ENCODE assay signal across 8 cellular contexts in the genomic region with DNA sequence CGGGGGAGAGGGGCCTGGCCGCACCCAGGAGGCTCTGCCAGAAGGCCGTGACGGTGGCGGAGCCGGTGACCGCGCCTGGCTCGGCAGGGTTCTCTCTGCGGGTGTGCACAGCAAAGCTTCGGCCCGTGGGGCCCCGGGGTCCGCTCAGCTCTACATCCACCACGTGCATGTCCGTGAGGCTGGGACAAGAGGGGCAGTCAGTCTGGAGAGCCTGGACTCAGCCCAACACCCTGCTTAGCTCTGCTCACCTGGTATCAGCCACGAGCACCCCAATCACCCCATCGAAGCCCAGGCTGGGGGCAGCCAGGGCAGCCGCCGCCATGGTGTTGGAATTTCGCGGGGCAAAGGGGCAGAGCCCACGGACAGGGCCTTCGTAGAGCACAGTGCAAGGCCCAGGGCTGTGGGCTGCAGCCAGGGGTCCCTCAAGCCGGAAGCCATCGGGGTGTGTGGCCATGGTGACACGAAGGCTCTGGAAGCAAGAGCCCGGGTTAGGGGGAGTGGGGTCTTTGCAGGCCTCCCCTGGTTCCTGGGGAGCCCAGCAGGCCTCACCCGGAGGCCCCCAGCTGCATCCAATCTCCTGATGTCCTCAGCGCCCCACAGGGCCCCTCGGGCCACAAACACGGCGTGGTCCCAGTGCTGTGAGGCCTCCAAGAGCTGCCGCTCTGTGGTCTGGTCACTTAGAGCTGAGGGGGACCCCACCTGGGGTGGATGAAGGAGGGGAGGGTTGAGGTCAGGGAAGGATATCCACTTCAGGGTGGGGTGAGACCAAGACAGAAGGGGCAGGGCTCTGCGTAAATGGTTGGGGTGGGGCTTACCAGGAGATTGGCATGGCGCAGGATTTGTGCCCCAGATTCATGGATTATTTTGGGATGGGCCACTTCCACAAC. TPM values are rescaled to one million over a fixed set of nuclear protein-coding genes. Genes with fewer than 3 reads are reported as not detected.
DNase-seq lines count a peak whose midpoint lies in the region; ATAC-seq, FAIRE-seq and TF ChIP-seq lines count a peak whose summit lies in the region.
"Had no signal": no experiment of that assay in that cellular context is flagged by ENCODE, and none has a peak within 500 bp of the region (broad histone marks: within the 10 kb centered on the region; RNA-seq: fewer than 3 reads in every experiment).

No MANE protein-coding gene starts in this region.

- CTCF ChIA-PET in BJ (lab: Yijun Ruan, JAX): interaction anchor here (0.6 to 2.0 kb wide), 7 partner anchors 25 to 155 kb away, joined by 3 to 5 read pairs (median 3); no protein-coding TSS in a partner anchor

- intact Hi-C loops in kidney (cut with DNase I) (no loop called here), sciatic nerve (cut with DNase I) (no loop called here)

- TF ChIP-seq CTCF in BJ (IDR thresholded peaks at IDR 0.05; ENCODE audit: insufficient read depth, low read depth, low read length): no peak
- no peak for TF ChIP-seq CTCF in kidney (IDR thresholded peaks at IDR 0.05; ENCODE audit: borderline replicate concordance, extremely low read depth, insufficient read depth)
- no peak for TF ChIP-seq CTCF in tibial nerve (IDR thresholded peaks at IDR 0.05)

- H3K4me1 ChIP-seq in SJCRH30 (peaks cover 22% of the 10 kb centered on the region), kidney (ENCODE audit: control insufficient read depth in 1 of 2, insufficient read depth in 1 of 2, low read depth in 1 of 2, low read length in 2 of 2) (peaks cover 6 to 9% of the 10 kb centered on the region in 2 donors), tibial nerve (peaks cover 0 to 34% (median 10%) of the 10 kb centered on the region in 4 donors)

- peak overlapping the region in 1 of 2 donors; percentile 46 for H3K9ac ChIP-seq in kidney (ENCODE audit: low read length in 2 of 2)

- H3K9me3 ChIP-seq in SJCRH30 (replicated peaks): no peaks in the 10 kb centered on the region
- H3K9me3 ChIP-seq in kidney (ENCODE audit: control insufficient read depth in 1 of 2, low read length in 2 of 2): no peaks in the 10 kb centered on the region
- no peaks in the 10 kb centered on the region for H3K9me3 ChIP-seq in tibial nerve

- peak overlapping the region; percentile 70 for H3K4me3 ChIP-seq in BJ (ENCODE audit: low read depth, low read length)
- H3K4me3 ChIP-seq in SJCRH30: peak overlapping the region; percentile 62
- H3K4me3 ChIP-seq in kidney (ENCODE audit: low read length in 2 of 2): peak overlapping the region in 1 of 2 donors; percentile 75
- H3K4me3 ChIP-seq in tibial nerve: peak overlapping the region in 1 of 4 donors; percentile 92

- H3K27ac ChIP-seq in SJCRH30: no peak overlapping the region
- H3K27ac ChIP-seq in kidney (ENCODE audit: low read depth in 2 of 2, low read length in 2 of 2): no peak overlapping the region
- peak overlapping the region in 2 of 4 donors; percentile 90 to 92 for H3K27ac ChIP-seq in tibial nerve

- TF ChIP-seq POLR2A in tibial nerve (IDR thresholded peaks at IDR 0.05): no peak

- H3K27me3 ChIP-seq in BJ (ENCODE audit: control insufficient read depth, insufficient read depth, low read length): no peaks in the 10 kb centered on the region
- peaks cover 6% of the 10 kb centered on the region; the same call in 1 of the 2 replicates for H3K27me3 ChIP-seq in SJCRH30
- H3K27me3 ChIP-seq in tibial nerve: no peaks in the 10 kb centered on the region

- POLR2A ChIA-PET in BJ (lab: Charles Lee): no interaction called here

- no peak for ATAC-seq in sciatic nerve

- H3K36me3 ChIP-seq in BJ (ENCODE audit: control insufficient read depth, insufficient read depth, low read length): no peaks in the 10 kb centered on the region; the same call in 1 of the 2 replicates
- no peaks in the 10 kb centered on the region for H3K36me3 ChIP-seq in SJCRH30
- no peaks in the 10 kb centered on the region for H3K36me3 ChIP-seq in kidney (ENCODE audit: control insufficient read depth in 1 of 2, insufficient read depth in 2 of 2, low read length in 2 of 2)
- peaks cover 0 to 8% (median 0%) of the 10 kb centered on the region in 3 donors for H3K36me3 ChIP-seq in tibial nerve

- DNase-seq in BJ (ENCODE audit: low read depth) (no peak), SJCRH30 (no peak), kidney (peak; percentile 90), sciatic nerve (ENCODE audit: low spot score) (no peak), tibial nerve (ENCODE audit: low spot score in 2 of 2) (no peak)
- DNase-seq in stimulated activated CD4-positive, alpha-beta T cell treated with anti-CD3 and anti-CD28 coated beads, Interleukin-2, amount 100 ng/mL, for 48 hours: no peak
- DNase-seq: central memory CD4-positive, alpha-beta T cell had no signal

- TF ChIP-seq EP300 in tibial nerve (IDR thresholded peaks at IDR 0.05): no peak

- WGBS in tibial nerve, 2 donors: 85 to 88% methylated on average over 26 to 36 of the region's 36 CpGs

- FAIRE-seq in kidney (lab: Jason Lieb, UNC): no peak
- FAIRE-seq: D721Med had no signal

RNA-seq across cellular contexts. Expression of gene ASPDH, which starts 1.4 kb away (rescaled TPM):
- polyA plus RNA-seq in BJ (2011; rRNA removed): not detected in 2 replicates
- polyA minus RNA-seq in BJ (2011; rRNA and poly(A)+ RNA removed): not detected in 2 replicates
- total RNA-seq in SJCRH30 (2014; rRNA removed; shearing (Covaris generic)): not detected in 2 replicates
- total RNA-seq in kidney: not detected
- 115 TPM for polyA plus RNA-seq in kidney (ENCODE audit: insufficient read depth, low read depth, low replicate concordance)
- total RNA-seq in sciatic nerve: not detected
- not detected for total RNA-seq in tibial nerve

RNA-seq across cellular contexts. Expression of gene JOSD2, which starts 1.4 kb away (rescaled TPM):
- 39.0 and 44.9 TPM in 2 replicates for polyA plus RNA-seq in BJ (2011; rRNA removed)
- 3.7 and 3.9 TPM in 2 replicates for polyA minus RNA-seq in BJ (2011; rRNA and poly(A)+ RNA removed)
- 17.7 and 23.8 TPM in 2 replicates for total RNA-seq in SJCRH30 (2014; rRNA removed; shearing (Covaris generic))
- 31.7 TPM for total RNA-seq in kidney
- polyA plus RNA-seq in kidney (ENCODE audit: insufficient read depth, low read depth, low replicate concordance): 73.7 TPM
- total RNA-seq in sciatic nerve: 33.6 TPM
- total RNA-seq in tibial nerve: 10 to 100 TPM; 32.3 to 52.2 (median 38.8) TPM

RNA-seq across cellular contexts. Expression of gene GARIN5A, which starts 35.7 kb away (rescaled TPM):
- polyA plus RNA-seq in BJ (2011; rRNA removed): 0.26 and 0.56 TPM in 2 replicates
- 0.24 TPM in 1 of 2 replicates, not detected in the other for polyA minus RNA-seq in BJ (2011; rRNA and poly(A)+ RNA removed)
- total RNA-seq in SJCRH30 (2014; rRNA removed; shearing (Covaris generic)): 0.89 and 1.2 TPM in 2 replicates
- total RNA-seq in kidney: 2.0 TPM
- 9.0 TPM for polyA plus RNA-seq in kidney (ENCODE audit: insufficient read depth, low read depth, low replicate concordance)
- total RNA-seq in sciatic nerve: 0.45 TPM
- not detected for total RNA-seq in tibial nerve

RNA-seq across cellular contexts. Expression of gene EMC10, which starts 36.0 kb away (rescaled TPM):
- polyA plus RNA-seq in BJ (2011; rRNA removed) (71.8 and 89.1 TPM in 2 replicates), kidney (ENCODE audit: insufficient read depth, low read depth, low replicate concordance) (199 TPM)
- polyA minus RNA-seq in BJ (2011; rRNA and poly(A)+ RNA removed): 10.2 and 17.1 TPM in 2 replicates
- total RNA-seq in SJCRH30 (2014; rRNA removed; shearing (Covaris generic)): 52.7 and 56.3 TPM in 2 replicates
- total RNA-seq in kidney (184 TPM), sciatic nerve (66.9 TPM), tibial nerve (10 to 100 TPM; 48.5 to 79.4 (median 59.7) TPM)

RNA-seq across cellular contexts. Expression of gene LRRC4B, which starts 55.9 kb away (rescaled TPM):
- polyA plus RNA-seq in BJ (2011; rRNA removed) (0.04 and 0.06 TPM in 2 replicates), kidney (ENCODE audit: insufficient read depth, low read depth, low replicate concordance) (2.6 TPM)
- 0.09 TPM in 1 of 2 replicates, not detected in the other for polyA minus RNA-seq in BJ (2011; rRNA and poly(A)+ RNA removed)
- total RNA-seq in SJCRH30 (2014; rRNA removed; shearing (Covaris generic)): 0.02 and 0.13 TPM in 2 replicates
- total RNA-seq in kidney (1.2 TPM), sciatic nerve (3.5 TPM), tibial nerve (1 to 10 TPM; 1.0 to 3.7 (median 2.8) TPM)
